In the genomic region with DNA sequence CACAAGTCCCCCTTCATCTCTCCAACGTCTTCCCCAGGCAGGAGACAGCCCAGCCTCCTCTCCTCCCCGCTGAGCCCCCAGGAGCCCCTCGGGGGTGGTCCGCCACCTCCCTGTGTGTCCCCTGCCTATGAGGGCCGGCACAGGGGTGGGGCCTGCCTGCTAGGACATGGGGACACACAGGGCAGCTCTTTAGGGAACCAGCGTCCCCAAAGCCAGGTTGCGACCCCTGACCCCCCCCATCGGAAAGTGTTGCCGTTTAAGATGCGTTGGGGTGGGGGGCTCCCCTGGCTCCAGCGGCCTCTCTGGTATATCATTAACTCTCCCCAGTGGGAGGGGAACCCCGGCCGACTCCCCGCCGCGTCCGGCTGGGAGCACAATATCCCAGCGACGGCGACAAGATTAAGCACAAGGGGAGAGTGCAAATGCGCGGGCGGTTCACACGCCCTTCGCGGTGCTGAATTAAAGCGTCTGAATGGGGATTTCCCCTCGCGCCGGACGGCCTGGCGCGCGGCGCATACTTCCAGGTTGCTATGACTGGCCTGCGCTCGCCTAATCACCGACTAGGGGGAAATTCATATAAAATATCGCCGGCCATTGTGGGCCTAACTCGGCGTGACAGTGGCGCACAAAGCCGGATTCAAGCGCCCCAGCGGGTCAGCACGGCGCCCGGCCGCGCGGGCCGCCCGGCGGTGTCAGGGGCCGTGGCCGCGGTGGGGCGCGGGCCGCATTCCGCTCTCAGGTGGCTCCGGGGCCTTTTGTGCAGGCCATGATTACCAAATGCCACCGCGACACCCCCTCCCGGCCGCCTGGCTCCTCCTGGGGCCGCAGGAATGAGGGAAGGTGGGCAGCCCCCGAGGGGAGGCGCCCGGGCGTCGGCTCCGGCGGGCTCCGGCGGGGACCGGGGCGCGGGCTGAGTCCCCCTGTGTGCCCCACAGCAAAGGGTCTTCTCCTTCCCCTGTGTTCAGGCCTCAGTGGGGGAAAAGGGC, we compare ENCODE assay signal across 8 cellular contexts. TPM values are rescaled to one million over a fixed set of nuclear protein-coding genes. Genes with fewer than 3 reads are reported as not detected.
DNase-seq lines count a peak whose midpoint lies in the region; ATAC-seq and TF ChIP-seq lines count a peak whose summit lies in the region.

No MANE protein-coding gene starts in this region.

- H3K79me2 ChIP-seq in smooth muscle cell (ENCODE audit: low read depth) = no peaks in the 10 kb centered on the region
- no peaks in the 10 kb centered on the region for H3K79me2 ChIP-seq in PC-3 (ENCODE audit: low read length)

- H3K27me3 ChIP-seq in left ventricle myocardium inferior (ENCODE audit: low read depth) (peaks cover 76% of the 10 kb centered on the region), smooth muscle cell (ENCODE audit: low read depth) (peaks cover 38% of the 10 kb centered on the region), vagina (no peaks in the 10 kb centered on the region), PC-3 (ENCODE audit: low read length) (peaks cover 4% of the 10 kb centered on the region; the same call in 1 of the 2 replicates)

- H3K4me3 Mint-ChIP-seq in CD14-positive monocyte = peak overlapping the region in 1 of 2 donors; percentile 77

- H3K9ac ChIP-seq in smooth muscle cell (ENCODE audit: low read depth) (no peak overlapping the region), PC-3 (ENCODE audit: low read length) (no peak overlapping the region)

- H3K4me1 ChIP-seq in left ventricle myocardium inferior (peaks cover 10% of the 10 kb centered on the region), smooth muscle cell (ENCODE audit: low read depth) (peaks cover 15% of the 10 kb centered on the region), vagina (peaks cover 5% of the 10 kb centered on the region), PC-3 (ENCODE audit: insufficient read depth, low read length) (peaks cover 1% of the 10 kb centered on the region; the same call in 1 of the 2 replicates)

- H3K27ac ChIP-seq in left ventricle myocardium inferior (replicated peaks) (no peak overlapping the region), smooth muscle cell (ENCODE audit: low read depth) (no peak overlapping the region), vagina (no peak overlapping the region), PC-3 (ENCODE audit: low read length) (no peak overlapping the region)

- no peak overlapping the region for H3K27ac Mint-ChIP-seq in CD14-positive monocyte

- H3K4me1 Mint-ChIP-seq in CD14-positive monocyte = no peaks in the 10 kb centered on the region

- peak; percentile 56 for DNase-seq in activated CD4-positive, CD25-positive, alpha-beta regulatory T cell treated with anti-CD3 and anti-CD28 coated beads, Interleukin-2, amount 50 U/mL, for 72 hours
- DNase-seq in left ventricle myocardium inferior (no peak), smooth muscle cell (lab: John Stamatoyannopoulos, UW; ENCODE audit: unreplicated experiment) (no peak), vagina (ENCODE audit: extremely low spot score in 2 of 2) (no peak), CD14-positive monocyte (ENCODE audit: low spot score) (no peak), PC-3 (no peak)

- peaks cover 13% of the 10 kb centered on the region for H3K9me3 ChIP-seq in left ventricle myocardium inferior (replicated peaks)
- H3K9me3 ChIP-seq in smooth muscle cell (replicated peaks; ENCODE audit: low read depth) = no peaks in the 10 kb centered on the region
- no peaks in the 10 kb centered on the region for H3K9me3 ChIP-seq in vagina
- H3K9me3 ChIP-seq in PC-3 (ENCODE audit: low read length) = peaks cover 7% of the 10 kb centered on the region

- CTCF ChIA-PET in PC-3 (lab: Charles Lee) = no interaction called here

- POLR2A ChIA-PET in PC-3 (lab: Charles Lee; ENCODE audit: unreplicated experiment) = no interaction called here

- ATAC-seq in GM18519 (IDR thresholded peaks at IDR 0.05; ENCODE audit: low FRiP score, unreplicated experiment) (peak; percentile 84), HG02588 (IDR thresholded peaks at IDR 0.05; ENCODE audit: unreplicated experiment) (peak; percentile 78), PC-3 (no peak)

- TF ChIP-seq CTCF in left ventricle myocardium inferior (IDR thresholded peaks at IDR 0.05; ENCODE audit: borderline replicate concordance) (no peak), smooth muscle cell (IDR thresholded peaks at IDR 0.05; ENCODE audit: borderline replicate concordance, insufficient read depth, poor library complexity, severe bottlenecking) (no peak), vagina (IDR thresholded peaks at IDR 0.05) (no peak), CD14-positive monocyte (IDR thresholded peaks at IDR 0.05) (no peak), PC-3 (conservative IDR thresholded peaks at IDR 0.05; ENCODE audit: low read depth, low read length) (no peak)

- no peaks in the 10 kb centered on the region for H3K36me3 Mint-ChIP-seq in CD14-positive monocyte

- peak overlapping the region; percentile 81 for H3K4me2 ChIP-seq in smooth muscle cell
- H3K4me2 ChIP-seq in PC-3 (ENCODE audit: low read length) = no peak overlapping the region

- no peaks in the 10 kb centered on the region for H3K9me2 ChIP-seq in PC-3 (replicated peaks; ENCODE audit: low read length)

- H3K36me3 ChIP-seq in left ventricle myocardium inferior = no peaks in the 10 kb centered on the region
- H3K36me3 ChIP-seq in smooth muscle cell (ENCODE audit: low read depth) = no peaks in the 10 kb centered on the region
- H3K36me3 ChIP-seq in vagina = no peaks in the 10 kb centered on the region
- no peaks in the 10 kb centered on the region for H3K36me3 ChIP-seq in PC-3 (ENCODE audit: low read depth, low read length)

- H3K4me3 ChIP-seq in left ventricle myocardium inferior (peak overlapping the region; percentile 46), smooth muscle cell (peak overlapping the region; percentile 39), vagina (peak overlapping the region in 1 of 2 donors; percentile 28), PC-3 (ENCODE audit: low read length) (no peak overlapping the region)

- no TSS peak for BruUV-seq in PC-3 (replicated peaks; lab: Mats Ljungman, UMichigan)

- WGBS in smooth muscle cell (ENCODE audit: low lambda C conversion rate) = 14% methylated on average over 77 of the region's 80 CpGs

- H4K20me1 ChIP-seq in smooth muscle cell (ENCODE audit: low read depth) = no peaks in the 10 kb centered on the region
- H4K20me1 ChIP-seq in PC-3 (ENCODE audit: low read length) = no peaks in the 10 kb centered on the region

- TF ChIP-seq POLR2A in vagina (IDR thresholded peaks at IDR 0.05) = no peak

- no peak overlapping the region for H2AFZ ChIP-seq in smooth muscle cell (ENCODE audit: low read depth)
- no peak overlapping the region for H2AFZ ChIP-seq in PC-3 (ENCODE audit: low read length)

- intact Hi-C loops in left ventricle myocardium inferior (cut with micrococcal nuclease) (no loop called here), vagina (cut with DNase I) (no loop called here), CD14-positive monocyte (cut with micrococcal nuclease) (no loop called here), PC-3 (cut with micrococcal nuclease) (no loop called here)

- H3K27me3 Mint-ChIP-seq in CD14-positive monocyte (ENCODE audit: low read depth in 3 of 3) = peaks cover 36 to 49% (median 42%) of the 10 kb centered on the region in 3 donors

- H3F3A ChIP-seq in smooth muscle cell (ENCODE audit: low read depth) (no peaks in the 10 kb centered on the region), PC-3 (ENCODE audit: low read length, unreplicated experiment) (no peaks in the 10 kb centered on the region)

- peaks cover 0 to 7% (median 2%) of the 10 kb centered on the region in 7 donors for H3K9me3 Mint-ChIP-seq in CD14-positive monocyte

RNA-seq across cellular contexts. Expression of gene WNT3A, which starts 30.9 kb away (rescaled TPM):
- total RNA-seq in left ventricle myocardium inferior (not detected), smooth muscle cell (0.13 TPM in 1 of 2 replicates, not detected in the other), vagina (not detected), PC-3 (2014; rRNA removed) (1.0 and 1.5 TPM in 2 replicates)
- polyA plus RNA-seq in smooth muscle cell (not detected in 2 replicates), CD14-positive monocyte (not detected)

RNA-seq across cellular contexts. Expression of gene ARF1, which starts 44.8 kb away (rescaled TPM):
- 294 TPM for total RNA-seq in left ventricle myocardium inferior
- 209 and 237 TPM in 2 replicates for total RNA-seq in smooth muscle cell
- 615 and 698 TPM in 2 replicates for polyA plus RNA-seq in smooth muscle cell
- total RNA-seq in vagina = 295 TPM
- polyA plus RNA-seq in CD14-positive monocyte = 100 to 1,000 TPM; 580 to 603 TPM
- 685 and 688 TPM in 2 replicates for total RNA-seq in PC-3 (2014; rRNA removed)
